ENCODE assay signal across 1 cellular context in genomic region chr4:98663226-98664006, GRCh38.
TF ChIP-seq lines count a peak whose summit lies in the region.

No MANE protein-coding gene starts in this region.

TF ChIP-seq in GM23338, 12 proteins besides CTCF, POLR2A, EP300 and RAD21 (continued from another document):
- TF ChIP-seq ZNF462 (CRISPR knock-in tag; IDR thresholded peaks at IDR 0.05): no peak
- TF ChIP-seq REST (IDR thresholded peaks at IDR 0.05; ENCODE audit: unreplicated experiment): no peak
- TF ChIP-seq STAT1 (IDR thresholded peaks at IDR 0.05; ENCODE audit: unreplicated experiment): no peak
- no peak for TF ChIP-seq CREB1 (CRISPR knock-in tag; IDR thresholded peaks at IDR 0.05; ENCODE audit: low read depth)
- TF ChIP-seq ZNF331 (CRISPR knock-in tag; IDR thresholded peaks at IDR 0.05; ENCODE audit: low read depth): no peak
